Comparison of ENCODE assay signal across 7 cellular contexts in genomic region chr2:224585205-224586088, GRCh38.
DNase-seq lines count a peak whose midpoint lies in the region; ATAC-seq and TF ChIP-seq lines count a peak whose summit lies in the region.

CUL3 (minus strand) TSS chr2:224585363; CDS start chr2:224585009, 354 bp downstream.

- H3K4me3 ChIP-seq in retinal pigment epithelial cell (ENCODE audit: low read length) = peak within 1 kb of the TSS; percentile 96

- DNase-seq in NCI-H2081 (lab: John Stamatoyannopoulos, UW) (peak; percentile 98 to 100), T1000 (lab: John Stamatoyannopoulos, UW) (peak; percentile 98), astrocyte of the hippocampus (ENCODE audit: low read depth, low spot score) (peak; percentile 99), hippocampal formation (lab: John Stamatoyannopoulos, UW) (peak; percentile 98 to 99), retinal pigment epithelial cell (ENCODE audit: low read depth) (peak; percentile 89)

- peak; percentile 61 for ATAC-seq in GM18508 (IDR thresholded peaks at IDR 0.05; ENCODE audit: insufficient read depth, unreplicated experiment)
- peak; percentile 77 for ATAC-seq in HG03025 (IDR thresholded peaks at IDR 0.05; ENCODE audit: low FRiP score, unreplicated experiment)

- no peak for TF ChIP-seq CTCF in retinal pigment epithelial cell (conservative IDR thresholded peaks at IDR 0.05; ENCODE audit: low read depth, low read length)

Comparison
In these comparisons a context has a peak if more than half of its experiments do, and no peak if none do; other contexts are left out.
1. Peak in every context shown above with its lines: DNase-seq, ATAC-seq and H3K4me3 ChIP-seq.